Comparison of ENCODE assay signal across 8 cellular contexts in the genomic region with DNA sequence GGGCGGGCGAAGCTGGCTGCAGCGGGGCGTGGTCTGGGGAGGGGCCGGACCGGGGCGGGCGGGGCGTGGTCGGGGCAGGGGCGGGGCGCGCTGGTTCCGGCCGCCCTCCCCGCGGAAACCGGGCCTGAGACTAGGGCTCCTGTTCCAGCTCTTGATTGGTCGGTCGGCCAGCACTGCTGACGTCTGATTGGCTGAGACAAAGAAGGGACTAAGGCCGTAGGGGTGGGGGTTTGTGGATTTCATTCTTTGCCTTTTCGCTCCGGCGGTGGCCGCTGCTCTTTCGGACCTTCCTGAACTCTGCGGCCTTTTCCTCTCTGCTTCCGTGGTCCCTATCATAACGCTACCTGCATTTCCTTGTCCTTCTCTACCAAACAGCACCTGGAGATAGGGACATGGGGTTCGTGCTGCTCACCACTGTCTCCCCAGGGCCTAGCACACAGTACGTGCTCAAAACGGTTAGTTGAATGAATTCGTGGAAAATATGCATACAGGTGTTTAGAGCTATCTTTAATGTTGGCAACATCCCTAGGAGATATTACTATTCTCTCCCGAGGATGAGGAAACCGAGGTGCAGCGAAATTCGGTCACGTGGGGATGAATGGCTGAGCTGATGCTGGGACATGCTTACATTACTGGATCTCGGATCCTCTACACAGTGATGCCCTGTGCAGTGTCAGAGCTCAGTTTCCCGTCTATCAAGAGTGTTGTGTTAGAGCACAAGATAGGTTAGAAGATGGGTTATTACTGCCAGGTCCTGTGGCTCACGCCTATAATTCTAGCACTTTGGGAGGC.
A peak's percentile ranks its signal among the peaks of the same experiment; 100 is the strongest.
DNase-seq lines count a peak whose midpoint lies in the region; ATAC-seq and TF ChIP-seq lines count a peak whose summit lies in the region.

No MANE protein-coding gene starts in this region.

- H3K4me2 ChIP-seq in BLaER1 treated with 17β-estradiol and CSF1 and Interleukin-3, amounts not matched to agents 10 nM and 100 nM: peak overlapping the region; percentile 97 to 100 (median 99)

- H3K9ac ChIP-seq in BLaER1 treated with 17β-estradiol and CSF1 and Interleukin-3, amounts not matched to agents 10 nM and 100 nM: peak overlapping the region in 10 of 11 experiments; percentile 54 to 71 (median 62); a peak in 19 of 22 replicates
- H3K9ac ChIP-seq in duodenal mucosa (ENCODE audit: low read depth in 1 of 2, low read length in 2 of 2): peak overlapping the region; percentile 65 to 79

- WGBS in right lobe of liver (ENCODE audit: insufficient coverage, low coverage, low lambda C conversion rate, missing lambda C conversion rate): 6% methylated on average over 29 of the region's 42 CpGs

- peak overlapping the region; percentile 62 to 75 (median 67) for H3K4me3 ChIP-seq in BLaER1 treated with 17β-estradiol and CSF1 and Interleukin-3, amounts not matched to agents 10 nM and 100 nM
- H3K4me3 ChIP-seq in duodenal mucosa (ENCODE audit: low read depth in 1 of 2, low read length in 2 of 2) (peak overlapping the region; percentile 80 to 82), right lobe of liver (peak overlapping the region; percentile 46 to 59 (median 52))

- no peaks in the 10 kb centered on the region for H3K9me3 ChIP-seq in BLaER1 treated with 17β-estradiol and CSF1 and Interleukin-3, amounts not matched to agents 10 nM and 100 nM (replicated peaks in 1 of 11)
- H3K9me3 ChIP-seq in duodenal mucosa (ENCODE audit: control insufficient read depth in 1 of 2, low read length in 2 of 2) (no peaks in the 10 kb centered on the region), right lobe of liver (no peaks in the 10 kb centered on the region)

- peaks cover 0 to 36% (median 22%) of the 10 kb centered on the region in 11 experiments; a peak in 15 of 22 replicates for H4K20me1 ChIP-seq in BLaER1 treated with 17β-estradiol and CSF1 and Interleukin-3, amounts not matched to agents 10 nM and 100 nM

- peaks cover 37 to 61% (median 43%) of the 10 kb centered on the region in 10 experiments for H3K4me1 ChIP-seq in BLaER1 treated with 17β-estradiol and CSF1 and Interleukin-3, amounts not matched to agents 10 nM and 100 nM
- H3K4me1 ChIP-seq in duodenal mucosa (ENCODE audit: control insufficient read depth in 1 of 2, insufficient read depth in 2 of 2, low read length in 2 of 2) (peaks cover 11 to 24% of the 10 kb centered on the region in 2 donors), right lobe of liver (peaks cover 0 to 12% (median 5%) of the 10 kb centered on the region in 4 donors)

- peak; percentile 37 for TF ChIP-seq POLR2A in right lobe of liver (IDR thresholded peaks at IDR 0.05)

- TF ChIP-seq CTCF in right lobe of liver (IDR thresholded peaks at IDR 0.05): no peak

- H3K27ac ChIP-seq in BLaER1 treated with 17β-estradiol and CSF1 and Interleukin-3, amounts not matched to agents 10 nM and 100 nM: peak overlapping the region in 3 of 11 experiments; percentile 29 to 52 (median 35); a peak in 4 of 22 replicates
- H3K27ac ChIP-seq in duodenal mucosa (ENCODE audit: low read depth, low read length) (no peak overlapping the region), right lobe of liver (peak overlapping the region in 2 of 3 donors; percentile 10 to 32)

- peak; percentile 95 for ATAC-seq in HG03442 (IDR thresholded peaks at IDR 0.05; ENCODE audit: unreplicated experiment)
- peak; percentile 97 to 99 (median 98) for ATAC-seq in right lobe of liver

- H3K36me3 ChIP-seq in BLaER1 treated with 17β-estradiol and CSF1 and Interleukin-3, amounts not matched to agents 10 nM and 100 nM: no peaks in the 10 kb centered on the region
- H3K36me3 ChIP-seq in duodenal mucosa (ENCODE audit: control insufficient read depth in 1 of 2, insufficient read depth in 2 of 2, low read length in 2 of 2) (no peaks in the 10 kb centered on the region), right lobe of liver (no peaks in the 10 kb centered on the region)

- DNase-seq in GM19240 (ENCODE audit: insufficient read length, low spot score) (peak; percentile 98), NCI-H526 (lab: John Stamatoyannopoulos, UW) (peak; percentile 74 to 89), right lobe of liver (peak; percentile 92 to 96 (median 95))
- peak; percentile 83 to 87 for DNase-seq in activated CD4-positive, alpha-beta T cell treated with anti-CD3 and anti-CD28 coated beads, Interleukin-2, amount 50 U/mL, for 48 hours
- DNase-seq in stimulated activated CD4-positive, alpha-beta T cell treated with anti-CD3 and anti-CD28 coated beads, Interleukin-4, amount 100 ng/mL, for 1 hour: peak; percentile 82

- H3K27me3 ChIP-seq in BLaER1 treated with 17β-estradiol and CSF1 and Interleukin-3, amounts not matched to agents 10 nM and 100 nM: peaks cover 45 to 47% (median 46%) of the 10 kb centered on the region in 11 experiments
- H3K27me3 ChIP-seq in duodenal mucosa (ENCODE audit: control insufficient read depth in 1 of 2, insufficient read depth in 2 of 2, low read length in 2 of 2) (peaks cover 18 to 23% of the 10 kb centered on the region in 2 donors), right lobe of liver (no peaks in the 10 kb centered on the region)

- intact Hi-C loops in right lobe of liver (cut with DNase I): no loop called here
